Comparison of ENCODE assay signal across 19 cellular contexts in the genomic region with DNA sequence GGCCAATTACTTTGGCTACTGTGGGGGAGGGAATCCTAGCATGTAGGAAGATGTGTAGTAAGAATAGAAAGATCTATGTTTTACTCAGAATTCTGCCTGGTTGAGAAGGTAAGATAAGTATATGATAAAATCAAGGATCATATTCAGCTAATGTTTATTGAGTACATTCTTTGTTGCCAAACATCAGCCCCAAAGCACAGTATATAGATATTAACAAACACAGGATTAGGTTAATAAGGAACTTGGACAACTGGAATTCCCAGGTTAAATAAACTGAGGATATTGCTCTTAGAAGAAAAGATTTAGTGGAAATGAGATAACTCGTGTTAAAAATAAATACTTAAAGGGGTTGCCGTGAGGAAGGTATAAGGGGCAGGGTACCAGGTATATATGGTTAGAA.
DNase-seq lines count a peak whose midpoint lies in the region; ATAC-seq, FAIRE-seq and TF ChIP-seq lines count a peak whose summit lies in the region.
"Had no signal": no experiment of that assay in that cellular context is flagged by ENCODE, and none has a peak within 500 bp of the region (broad histone marks: within the 10 kb centered on the region; RNA-seq: fewer than 3 reads in every experiment).

No MANE protein-coding gene starts in this region.

- no peak overlapping the region for H3K23ac ChIP-seq in IMR-90 (ENCODE audit: low read depth, low read length)

- 0 out of 2 replicates have a peak, but pooled peaks cover 2% of the 10 kb centered on the region for H3K4me1 ChIP-seq in IMR-90 (ENCODE audit: control insufficient read depth, insufficient read depth, low read length)
- H3K4me1 ChIP-seq in SK-N-SH (ENCODE audit: control insufficient read depth in 1 of 2, insufficient read depth in 2 of 2, low read depth in 1 of 2, low read length in 1 of 2), result no peaks in the 10 kb centered on the region
- H3K4me1 ChIP-seq: A549 had no signal

- H3K9me3 Mint-ChIP-seq in memory B cell (no peaks in the 10 kb centered on the region), type B pancreatic cell (peaks cover 4% of the 10 kb centered on the region)
- H3K9me3 Mint-ChIP-seq: CD4-positive, alpha-beta T cell; HFFc6 had no signal

- 0 out of 2 replicates have a peak overlapping the region, but pooled peaks have one; percentile 27 for H4K5ac ChIP-seq in IMR-90 (ENCODE audit: low read depth, low read length)

- CTCF ChIA-PET in IMR-90 (lab: Yijun Ruan, JAX) (interaction anchor here (0.6 kb wide), 1 partner anchor 222 kb away, joined by 4 read pairs; no protein-coding TSS in a partner anchor), SK-N-SH (lab: Yijun Ruan, JAX) (interaction anchor here (0.7 kb wide), 1 partner anchor 241 kb away, joined by 3 read pairs; no protein-coding TSS in a partner anchor)

- TF ChIP-seq EP300 in SK-N-SH (IDR thresholded peaks at IDR 0.05; ENCODE audit: borderline replicate concordance in 1 of 2, low read depth in 1 of 2, low read length in 1 of 2), result no peak

- POLR2A ChIA-PET in IMR-90 (lab: Charles Lee; ENCODE audit: unreplicated experiment), result no interaction called here
- POLR2A ChIA-PET in SK-N-SH (lab: Yijun Ruan, JAX), result no interaction called here

- FAIRE-seq in frontal cortex (lab: Jason Lieb, UNC), result no peak
- FAIRE-seq: A549, D721Med, G401.6 had no signal

- H3K9me3 ChIP-seq in IMR-90 (ENCODE audit: control insufficient read depth, insufficient read depth, low read length) (no peaks in the 10 kb centered on the region), SK-N-SH (no peaks in the 10 kb centered on the region)
- H3K9me3 ChIP-seq: A549, Caco-2 had no signal

- H2BK5ac ChIP-seq in IMR-90 (ENCODE audit: low read depth, low read length, poor library complexity, severe bottlenecking), result no peak overlapping the region

- H3K27me3 Mint-ChIP-seq in memory B cell (no peaks in the 10 kb centered on the region), type B pancreatic cell (no peaks in the 10 kb centered on the region)
- H3K27me3 Mint-ChIP-seq: CD4-positive, alpha-beta T cell had no signal

- H3K56ac ChIP-seq in IMR-90 (ENCODE audit: extremely low read depth, insufficient read depth, low read length), result no peak overlapping the region

- H3K27ac ChIP-seq in IMR-90 (ENCODE audit: insufficient read depth, low read length), result no peak overlapping the region
- H3K27ac ChIP-seq in SK-N-SH (ENCODE audit: low read depth in 2 of 2, low read length in 1 of 2), result peak overlapping the region in 1 of 2 experiments; percentile 40; a peak in 2 of 4 replicates
- H3K27ac ChIP-seq: A549, C4-2B, HL-60 had no signal

- TF ChIP-seq CTCF in IMR-90 (conservative IDR thresholded peaks at IDR 0.05; ENCODE audit: low read depth, low read length) (no peak), SK-N-SH (IDR thresholded peaks at IDR 0.05) (no peak), type B pancreatic cell (conservative IDR thresholded peaks at IDR 0.05) (no peak)

- H3K9me2 ChIP-seq in SK-N-SH, result no peaks in the 10 kb centered on the region

- no peak overlapping the region for H3K9ac ChIP-seq in IMR-90 (ENCODE audit: low read depth, low read length)
- H3K9ac ChIP-seq in SK-N-SH, result no peak overlapping the region

- H3K4ac ChIP-seq in IMR-90 (ENCODE audit: low read depth, low read length), result no peak overlapping the region

- no peaks in the 10 kb centered on the region for H3K79me1 ChIP-seq in IMR-90 (ENCODE audit: low read depth in 1 of 2, low read length in 2 of 2)

- H3K18ac ChIP-seq in IMR-90 (ENCODE audit: low read depth, low read length), result no peak overlapping the region

- DNase-seq in IMR-90, result no peak
- DNase-seq in SK-N-SH, result no peak
- DNase-seq in memory B cell (ENCODE audit: low spot score in 2 of 2), result no peak
- DNase-seq in type B pancreatic cell (ENCODE audit: extremely low spot score, unreplicated experiment), result no peak
- DNase-seq in NCI-H2171 (lab: John Stamatoyannopoulos, UW), result no peak
- DNase-seq in cardiac septum (ENCODE audit: low spot score), result no peak
- no peak for DNase-seq in frontal cortex (ENCODE audit: low spot score in 2 of 2)
- DNase-seq: AML-193; Caco-2; CD4-positive, alpha-beta T cell; GOT3; H7; HFFc6 had no signal

- H3K36me3 ChIP-seq in IMR-90 (ENCODE audit: control insufficient read depth, insufficient read depth, low read length) (no peaks in the 10 kb centered on the region), SK-N-SH (replicated peaks in 1 of 2; ENCODE audit: control insufficient read depth in 1 of 2, insufficient read depth in 2 of 2, low read length in 1 of 2) (no peaks in the 10 kb centered on the region)

- H3K36me3 Mint-ChIP-seq in memory B cell (peaks cover 4% of the 10 kb centered on the region), type B pancreatic cell (no peaks in the 10 kb centered on the region)

- H3K14ac ChIP-seq in IMR-90 (replicated peaks; ENCODE audit: low read depth, low read length), result no peak overlapping the region

- no peak overlapping the region for H2AK9ac ChIP-seq in IMR-90 (replicated peaks; ENCODE audit: low read depth, low read length, poor library complexity)

- no peak overlapping the region for H4K91ac ChIP-seq in IMR-90 (ENCODE audit: insufficient read depth, low read depth, low read length)

- H2BK20ac ChIP-seq in IMR-90 (ENCODE audit: low read depth, low read length), result no peak overlapping the region

- no peak overlapping the region for H2AK5ac ChIP-seq in IMR-90 (ENCODE audit: low read depth, low read length)

- H3K9me1 ChIP-seq in IMR-90 (ENCODE audit: insufficient read depth, low read length), result no peaks in the 10 kb centered on the region

- H3F3A ChIP-seq in SK-N-SH (replicated peaks; ENCODE audit: insufficient read depth), result no peaks in the 10 kb centered on the region

- H3K4me2 ChIP-seq in IMR-90 (ENCODE audit: low read depth, low read length) (no peak overlapping the region), SK-N-SH (peak overlapping the region; percentile 3; the same call in 1 of the 2 replicates)
- H3K4me2 ChIP-seq: A549 had no signal

- ATAC-seq in IMR-90 (ENCODE audit: low read depth), result no peak
- no peak for ATAC-seq in memory B cell (ENCODE audit: low read depth)
- ATAC-seq: A549, HCT116 had no signal

- in situ Hi-C loops in IMR-90 (cut with MboI; ENCODE audit: low sequenced_read_pairs), result no loop called here

- no peak for TF ChIP-seq RAD21 in IMR-90 (IDR thresholded peaks at IDR 0.05; ENCODE audit: low read length)
- no peak for TF ChIP-seq RAD21 in SK-N-SH (IDR thresholded peaks at IDR 0.05; ENCODE audit: low read length)

- H2AFZ ChIP-seq in IMR-90 (replicated peaks; ENCODE audit: low read length, poor library complexity), result no peak overlapping the region
- H2AFZ ChIP-seq in SK-N-SH (ENCODE audit: low read depth), result no peak overlapping the region

- H3K4me1 Mint-ChIP-seq in memory B cell (peaks cover 8% of the 10 kb centered on the region), type B pancreatic cell (ENCODE audit: unreplicated experiment) (peaks cover 8% of the 10 kb centered on the region)

- H3K27ac Mint-ChIP-seq in memory B cell, result peak overlapping the region; percentile 38
- H3K27ac Mint-ChIP-seq in type B pancreatic cell, result peak overlapping the region; percentile 67
- H3K27ac Mint-ChIP-seq: CD4-positive, alpha-beta T cell; HFFc6 had no signal

- WGBS in IMR-90 (ENCODE audit: extremely low coverage in 2 of 2, insufficient read length in 1 of 2), 2 experiments, result no CpG with 5 or more reads among the region's 2 CpGs
- WGBS in SK-N-SH (ENCODE audit: low lambda C conversion rate), result 86% methylated on average over 2 of the region's 2 CpGs

- H3K4me3 Mint-ChIP-seq in memory B cell, result no peak overlapping the region
- no peak overlapping the region for H3K4me3 Mint-ChIP-seq in type B pancreatic cell
- H3K4me3 Mint-ChIP-seq: CD4-positive, alpha-beta T cell; HFFc6 had no signal

- no peak overlapping the region for H2BK120ac ChIP-seq in IMR-90 (ENCODE audit: low read depth, low read length)

- TF ChIP-seq POLR2A in IMR-90 (IDR thresholded peaks at IDR 0.05; ENCODE audit: low read depth, low read length), result no peak

- H3K27me3 ChIP-seq in IMR-90 (ENCODE audit: control insufficient read depth, insufficient read depth, low read length) (no peaks in the 10 kb centered on the region), SK-N-SH (ENCODE audit: insufficient read depth) (no peaks in the 10 kb centered on the region)

- H3K4me3 ChIP-seq in IMR-90 (ENCODE audit: insufficient read depth, low read depth, low read length), result no peak overlapping the region
- no peak overlapping the region for H3K4me3 ChIP-seq in SK-N-SH (ENCODE audit: low read depth in 2 of 2, low read length in 1 of 2)
- H3K4me3 ChIP-seq: A549 had no signal

- no peaks in the 10 kb centered on the region for H3K79me2 ChIP-seq in SK-N-SH (ENCODE audit: insufficient read depth)

- H4K20me1 ChIP-seq in IMR-90 (ENCODE audit: insufficient read depth, low read length), result no peaks in the 10 kb centered on the region
- H4K20me1 ChIP-seq in SK-N-SH (ENCODE audit: insufficient read depth), result no peaks in the 10 kb centered on the region

- dilution Hi-C loops in IMR-90 (cut with HindIII; ENCODE audit: low sequenced_read_pairs, unreplicated experiment), result no loop called here

- no peak overlapping the region for H2BK15ac ChIP-seq in IMR-90 (ENCODE audit: low read depth, low read length)

- H4K8ac ChIP-seq in IMR-90 (ENCODE audit: low read depth in 2 of 2, low read length in 2 of 2), result no peak overlapping the region

- intact Hi-C loops in IMR-90 (cut with micrococcal nuclease), result no loop called here
- intact Hi-C loops in cardiac septum (cut with DNase I), result no loop called here

- BruUV-seq in IMR-90 (replicated peaks; lab: Mats Ljungman, UMichigan), result no TSS peak

TF ChIP-seq in IMR-90, 13 proteins besides CTCF, POLR2A, EP300 and RAD21 (continues in another document):
- TF ChIP-seq MXI1 (IDR thresholded peaks at IDR 0.05; ENCODE audit: borderline replicate concordance, low read depth, low read length), result no peak

TF ChIP-seq in SK-N-SH, 30 proteins besides CTCF, POLR2A, EP300 and RAD21:
- no peak for TF ChIP-seq FOSL2 (IDR thresholded peaks at IDR 0.05; ENCODE audit: borderline replicate concordance, low read depth)
- TF ChIP-seq, protein P1, sequence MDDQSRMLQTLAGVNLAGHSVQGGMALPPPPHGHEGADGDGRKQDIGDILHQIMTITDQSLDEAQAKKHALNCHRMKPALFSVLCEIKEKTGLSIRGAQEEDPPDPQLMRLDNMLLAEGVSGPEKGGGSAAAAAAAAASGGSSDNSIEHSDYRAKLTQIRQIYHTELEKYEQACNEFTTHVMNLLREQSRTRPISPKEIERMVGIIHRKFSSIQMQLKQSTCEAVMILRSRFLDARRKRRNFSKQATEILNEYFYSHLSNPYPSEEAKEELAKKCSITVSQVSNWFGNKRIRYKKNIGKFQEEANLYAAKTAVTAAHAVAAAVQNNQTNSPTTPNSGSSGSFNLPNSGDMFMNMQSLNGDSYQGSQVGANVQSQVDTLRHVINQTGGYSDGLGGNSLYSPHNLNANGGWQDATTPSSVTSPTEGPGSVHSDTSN (IDR thresholded peaks at IDR 0.05), result no peak
- no peak for TF ChIP-seq SIN3A (IDR thresholded peaks at IDR 0.05; ENCODE audit: borderline replicate concordance, low read depth, low read length)
